8 cellular contexts compared by ENCODE assay signal in genomic region chr5:90020575-90021535, GRCh38.
A peak's percentile ranks its signal among the peaks of the same experiment; 100 is the strongest.
DNase-seq lines count a peak whose midpoint lies in the region; ATAC-seq, FAIRE-seq and TF ChIP-seq lines count a peak whose summit lies in the region.

No MANE protein-coding gene starts in this region.

- in situ Hi-C loops in mammary epithelial cell (cut with MboI; ENCODE audit: low sequenced_read_pairs in 2 of 2), result no loop called here

- H3K79me2 ChIP-seq in KMS-11 (ENCODE audit: insufficient read depth, low read depth) (no peaks in the 10 kb centered on the region), mammary epithelial cell (ENCODE audit: insufficient read depth, low read length) (no peaks in the 10 kb centered on the region)

- intact Hi-C loops in mammary epithelial cell (cut with micrococcal nuclease) (no loop called here), kidney (cut with DNase I) (no loop called here)

- H3K9me3 ChIP-seq in mammary epithelial cell (replicated peaks; ENCODE audit: insufficient read depth, low read length) (no peaks in the 10 kb centered on the region), kidney (ENCODE audit: control insufficient read depth in 1 of 2, low read length in 2 of 2) (no peaks in the 10 kb centered on the region)

- H3K4me1 ChIP-seq in KMS-11 (ENCODE audit: low read depth, poor library complexity, severe bottlenecking) (peaks cover 19% of the 10 kb centered on the region), mammary epithelial cell (ENCODE audit: insufficient read depth, low read length) (no peaks in the 10 kb centered on the region), kidney (ENCODE audit: control insufficient read depth in 1 of 2, insufficient read depth in 1 of 2, low read depth in 1 of 2, low read length in 2 of 2) (no peaks in the 10 kb centered on the region)

- no peaks in the 10 kb centered on the region for H3K36me3 ChIP-seq in KMS-11 (ENCODE audit: insufficient read depth)
- H3K36me3 ChIP-seq in mammary epithelial cell (ENCODE audit: insufficient read depth, low read length), result no peaks in the 10 kb centered on the region
- no peaks in the 10 kb centered on the region for H3K36me3 ChIP-seq in kidney (ENCODE audit: control insufficient read depth in 1 of 2, insufficient read depth in 2 of 2, low read length in 2 of 2)

- H3K4me3 ChIP-seq in KMS-11 (IDR thresholded peaks at IDR 0.05; ENCODE audit: insufficient read depth, low read depth, low read length) (no peak overlapping the region), mammary epithelial cell (replicated peaks in 1 of 3; ENCODE audit: insufficient read depth in 1 of 3, low read depth in 2 of 3, low read length in 3 of 3) (no peak overlapping the region), kidney (ENCODE audit: low read length in 2 of 2) (peak overlapping the region in 1 of 2 donors; percentile 6)

- POLR2A ChIA-PET in GM10248 (lab: Yijun Ruan, JAX), result interaction anchor here (0.5 kb wide), 1 partner anchor 388 kb away, joined by 3 read pairs; no protein-coding TSS in a partner anchor

- TF ChIP-seq CTCF in GM10248 (IDR thresholded peaks at IDR 0.05; ENCODE audit: control extremely low read depth, extremely low read depth, low read depth, missing control alignments), result no peak
- no peak for TF ChIP-seq CTCF in KMS-11 (conservative IDR thresholded peaks at IDR 0.05; ENCODE audit: low read depth, low read length)
- TF ChIP-seq CTCF in mammary epithelial cell (conservative IDR thresholded peaks at IDR 0.05 in 1 of 2, IDR thresholded peaks at IDR 0.05 in 1 of 2; ENCODE audit: extremely low read depth in 1 of 2, insufficient read depth in 1 of 2, low read depth in 1 of 2, low read length in 2 of 2), result no peak
- TF ChIP-seq CTCF in kidney (IDR thresholded peaks at IDR 0.05; ENCODE audit: borderline replicate concordance, extremely low read depth, insufficient read depth), result no peak

- H3K27ac ChIP-seq in KMS-11, result no peak overlapping the region
- H3K27ac ChIP-seq in mammary epithelial cell (ENCODE audit: insufficient read depth, low read depth, low read length), result no peak overlapping the region
- no peak overlapping the region for H3K27ac ChIP-seq in kidney (ENCODE audit: low read depth in 2 of 2, low read length in 2 of 2)

- no TSS peak for BruUV-seq in mammary epithelial cell (replicated peaks; lab: Mats Ljungman, UMichigan)

- H4K20me1 ChIP-seq in KMS-11 (ENCODE audit: insufficient read depth) (no peaks in the 10 kb centered on the region), mammary epithelial cell (ENCODE audit: insufficient read depth, low read length) (no peaks in the 10 kb centered on the region)

- dilution Hi-C loops in mammary epithelial cell (cut with HindIII; ENCODE audit: low sequenced_read_pairs), result no loop called here

- DNase-seq in GM10248 (ENCODE audit: extremely low spot score) (peak; percentile 29), mammary epithelial cell (peak; percentile 76), middle frontal gyrus (ENCODE audit: extremely low spot score, low spot score) (peak; percentile 55), NCI-H146 treated with DMSO at 0.1 percent for 48 hours (lab: John Stamatoyannopoulos, UW; ENCODE audit: unreplicated experiment) (no peak), kidney (no peak)
- DNase-seq in activated CD4-positive, alpha-beta T cell treated with anti-CD3 and anti-CD28 coated beads, Interleukin-2, amount 50 U/mL, for 48 hours, result no peak

- H3K27me3 ChIP-seq in KMS-11 (ENCODE audit: insufficient read depth, low read depth) (no peaks in the 10 kb centered on the region; the same call in 1 of the 2 replicates), mammary epithelial cell (ENCODE audit: insufficient read depth, low read length) (no peaks in the 10 kb centered on the region)

- CTCF ChIA-PET in GM10248 (lab: Yijun Ruan, JAX) (no interaction called here), mammary epithelial cell (lab: Charles Lee; ENCODE audit: low non-redundant PET) (no interaction called here)

- 81% methylated on average over 5 of the region's 5 CpGs for WGBS in mammary epithelial cell (ENCODE audit: low coverage, missing lambda C conversion rate)

- peak; percentile 97 for ATAC-seq in GM21825 (IDR thresholded peaks at IDR 0.05; ENCODE audit: unreplicated experiment)

- H3K9ac ChIP-seq in KMS-11, result no peak overlapping the region
- no peak overlapping the region for H3K9ac ChIP-seq in mammary epithelial cell (ENCODE audit: insufficient read depth, low read length)
- no peak overlapping the region for H3K9ac ChIP-seq in kidney (ENCODE audit: low read length in 2 of 2)

- no peak for FAIRE-seq in kidney (lab: Jason Lieb, UNC)

- H3K4me2 ChIP-seq in KMS-11, result 0 out of 2 replicates have a peak overlapping the region, but pooled peaks have one; percentile 1
- peak overlapping the region; percentile 30 for H3K4me2 ChIP-seq in mammary epithelial cell (ENCODE audit: insufficient read depth, low read depth, low read length)

- H2AFZ ChIP-seq in KMS-11 (ENCODE audit: low read depth), result no peak overlapping the region
- no peak overlapping the region for H2AFZ ChIP-seq in mammary epithelial cell (ENCODE audit: low read depth, low read length)

Comparison
In these comparisons a context has a peak if more than half of its experiments do, and no peak if none do; other contexts are left out.
1. DNase-seq: peak in GM10248 (single experiment), mammary epithelial cell (single experiment) and middle frontal gyrus (single experiment); none in NCI-H146 treated with DMSO at 0.1 percent for 48 hours (single experiment), activated CD4-positive, alpha-beta T cell treated with anti-CD3 and anti-CD28 coated beads, Interleukin-2, amount 50 U/mL, for 48 hours (0 of 2) and kidney (single experiment).